16 cellular contexts compared by ENCODE assay signal in the genomic region with DNA sequence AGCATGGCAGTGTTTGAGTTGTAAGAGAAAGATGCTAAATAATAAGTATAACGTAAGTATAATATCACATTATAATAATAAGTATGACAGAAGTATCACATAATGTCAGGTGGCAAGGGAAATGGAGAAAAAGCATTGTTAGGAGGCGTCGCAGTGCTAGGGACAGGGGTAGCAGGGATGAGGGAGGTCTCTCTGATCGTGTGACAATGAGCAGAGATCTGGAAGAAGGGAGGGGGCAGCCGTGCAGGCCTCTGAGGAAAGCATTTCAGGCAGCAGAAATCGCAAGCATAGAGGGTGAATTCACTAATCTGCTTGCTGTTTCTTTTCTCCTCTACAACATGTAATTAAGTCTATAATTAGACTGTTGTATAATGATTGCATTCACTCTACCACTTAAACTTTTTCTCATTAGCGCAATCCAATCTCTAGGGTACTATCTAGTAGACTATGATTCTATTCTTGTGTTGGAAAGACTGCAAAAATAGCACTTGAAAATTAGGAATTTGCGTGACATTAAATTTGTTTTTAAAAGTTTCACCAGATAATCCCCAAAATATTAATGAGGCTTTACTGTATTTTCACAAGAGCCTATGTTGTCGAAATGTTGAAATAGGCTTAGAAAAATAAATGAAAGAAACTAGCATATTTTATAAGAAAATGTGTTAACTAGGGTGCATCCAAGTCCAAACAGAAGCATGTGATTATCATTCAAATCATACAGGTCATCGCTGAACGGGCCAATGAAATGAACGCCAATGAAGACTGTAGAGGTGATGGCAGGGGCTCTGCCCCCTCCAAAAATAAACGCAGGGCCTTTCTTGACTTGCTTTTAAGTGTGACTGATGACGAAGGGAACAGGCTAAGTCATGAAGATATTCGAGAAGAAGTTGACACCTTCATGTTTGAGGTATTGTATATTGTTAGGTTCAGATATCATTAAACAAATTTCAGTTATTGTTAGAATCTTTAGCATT. TPM values are rescaled to one million over a fixed set of nuclear protein-coding genes. Genes with fewer than 3 reads are reported as not detected.
DNase-seq lines count a peak whose midpoint lies in the region; ATAC-seq and TF ChIP-seq lines count a peak whose summit lies in the region.
"Had no signal": no experiment of that assay in that cellular context is flagged by ENCODE, and none has a peak within 500 bp of the region (broad histone marks: within the 10 kb centered on the region; RNA-seq: fewer than 3 reads in every experiment).

No MANE protein-coding gene starts in this region.

- no peak overlapping the region for H3K4me3 Mint-ChIP-seq in neural progenitor cell
- H3K4me3 Mint-ChIP-seq: B cell had no signal

- peaks cover 5% of the 10 kb centered on the region for H3K4me1 Mint-ChIP-seq in neural progenitor cell

- H3K4me3 ChIP-seq in H7 (ENCODE audit: insufficient read depth, low read depth, low read length) (no peak overlapping the region), heart left ventricle (no peak overlapping the region), neural progenitor cell (no peak overlapping the region)

- H3K27ac Mint-ChIP-seq in neural progenitor cell, result no peak overlapping the region
- H3K27ac Mint-ChIP-seq: B cell had no signal

- H4K20me1 ChIP-seq in neural progenitor cell (ENCODE audit: low read depth), result no peaks in the 10 kb centered on the region

- peaks cover 12% of the 10 kb centered on the region for H3F3A ChIP-seq in neural progenitor cell (ENCODE audit: low read depth)

- H3K36me3 Mint-ChIP-seq in neural progenitor cell, result peaks cover 12% of the 10 kb centered on the region

- peak in 3 of 4 donors; percentile 11 to 71 (median 60) for ATAC-seq in heart left ventricle
- no peak for ATAC-seq in left lobe of liver

- DNase-seq in H7, result peak; percentile 49
- DNase-seq in NCI-H1105 treated with DMSO at 0.1 percent for 48 hours (lab: John Stamatoyannopoulos, UW), result peak; percentile 73
- peak in 1 of 5 donors; percentile 32 for DNase-seq in heart left ventricle
- DNase-seq in neural progenitor cell (ENCODE audit: low spot score), result peak; percentile 39
- no peak for DNase-seq in left lobe of liver (ENCODE audit: low spot score)
- DNase-seq in ureter (ENCODE audit: low spot score), result no peak
- no peak for DNase-seq in activated CD4-positive, CD25-positive, alpha-beta regulatory T cell (lab: John Stamatoyannopoulos, UW)
- DNase-seq: CD4-positive, alpha-beta memory T cell; DND-41; HCEC 1CT; NCI-H2081 treated with DMSO at 0.1 percent for 48 hours; NCI-H524; OCI-M1 had no signal

- intact Hi-C loops in heart left ventricle (cut with DNase I), result no loop called here

- H3K4me1 ChIP-seq in heart left ventricle (peaks cover 0 to 22% (median 0%) of the 10 kb centered on the region in 12 donors), neural progenitor cell (no peaks in the 10 kb centered on the region)

- H3K4me2 ChIP-seq in neural progenitor cell, result no peak overlapping the region

- H3K9me3 ChIP-seq in heart left ventricle (no peaks in the 10 kb centered on the region), neural progenitor cell (ENCODE audit: low read depth) (no peaks in the 10 kb centered on the region)

- no peaks in the 10 kb centered on the region for H3K79me2 ChIP-seq in neural progenitor cell (ENCODE audit: low read depth)

- TF ChIP-seq CTCF in heart left ventricle (IDR thresholded peaks at IDR 0.05), result no peak
- no peak for TF ChIP-seq CTCF in neural progenitor cell (IDR thresholded peaks at IDR 0.05)

- H3K27me3 Mint-ChIP-seq in neural progenitor cell (ENCODE audit: insufficient read depth, low read depth), result no peaks in the 10 kb centered on the region
- H3K27me3 Mint-ChIP-seq: B cell; CD4-positive, alpha-beta memory T cell had no signal

- no peak for TF ChIP-seq POLR2A in heart left ventricle (IDR thresholded peaks at IDR 0.05)

- H2AFZ ChIP-seq in neural progenitor cell (replicated peaks), result no peak overlapping the region

- WGBS in heart left ventricle, 4 donors, result 49 to 61% (median 56%) methylated on average over 15 of the region's 15 CpGs

- H3K27ac ChIP-seq in heart left ventricle, result peak overlapping the region in 10 of 12 donors; percentile 26 to 80 (median 45)
- no peak overlapping the region for H3K27ac ChIP-seq in neural progenitor cell
- H3K27ac ChIP-seq: HL-60 had no signal

- H3K9ac ChIP-seq in neural progenitor cell, result no peak overlapping the region

- H3K36me3 ChIP-seq in H7 (replicated peaks; ENCODE audit: control insufficient read depth, insufficient read depth, low read length) (no peaks in the 10 kb centered on the region), heart left ventricle (peaks cover 0 to 47% (median 26%) of the 10 kb centered on the region in 9 donors), neural progenitor cell (no peaks in the 10 kb centered on the region)

- no peaks in the 10 kb centered on the region for H3K27me3 ChIP-seq in H7 (ENCODE audit: control insufficient read depth, insufficient read depth, low read length)
- H3K27me3 ChIP-seq in heart left ventricle, result no peaks in the 10 kb centered on the region
- no peaks in the 10 kb centered on the region for H3K27me3 ChIP-seq in neural progenitor cell

- no peaks in the 10 kb centered on the region for H3K9me3 Mint-ChIP-seq in neural progenitor cell
- H3K9me3 Mint-ChIP-seq: CD4-positive, alpha-beta memory T cell had no signal

RNA-seq across cellular contexts. Expression of a gene that starts 9.4 kb away (rescaled TPM):
- total RNA-seq in H7 (2014; rRNA removed; shearing (Covaris generic)), result 2.9 and 3.3 TPM in 2 replicates
- total RNA-seq in heart left ventricle (10 to 100 TPM; 15.8 to 44.6 (median 28.6) TPM), neural progenitor cell (ENCODE audit: low replicate concordance) (0.37 and 1.3 TPM in 2 replicates), left lobe of liver (103 TPM), ureter (47.3 TPM)
- 10 to 100 TPM; 14.4 to 17.3 TPM for polyA plus RNA-seq in heart left ventricle

RNA-seq across cellular contexts. Expression of a gene that starts 26.6 kb away (rescaled TPM):
- total RNA-seq in H7 (2014; rRNA removed; shearing (Covaris generic)), result 11.8 and 16.3 TPM in 2 replicates
- total RNA-seq in heart left ventricle (1 to 10 TPM in 4 of 9 donors, under 1 TPM in 5; 0.35 to 2.1 (median 1.00) TPM), neural progenitor cell (ENCODE audit: low replicate concordance) (0.39 TPM in 1 of 2 replicates, not detected in the other), left lobe of liver (102 TPM), ureter (1.2 TPM)
- under 1 TPM; 0.33 to 0.72 TPM for polyA plus RNA-seq in heart left ventricle
- total RNA-seq: RPMI7951 had no signal
- polyA plus RNA-seq: CD4-positive, alpha-beta memory T cell had no signal

Comparison
In these comparisons a context has a peak if more than half of its experiments do, and no peak if none do; other contexts are left out.
1. DNase-seq: peak in H7 (single experiment), NCI-H1105 treated with DMSO at 0.1 percent for 48 hours (single experiment) and neural progenitor cell (single experiment); none in left lobe of liver (single experiment), ureter (single experiment) and activated CD4-positive, CD25-positive, alpha-beta regulatory T cell (0 of 4).